Comparison of ENCODE assay signal across 8 cellular contexts in the genomic region with DNA sequence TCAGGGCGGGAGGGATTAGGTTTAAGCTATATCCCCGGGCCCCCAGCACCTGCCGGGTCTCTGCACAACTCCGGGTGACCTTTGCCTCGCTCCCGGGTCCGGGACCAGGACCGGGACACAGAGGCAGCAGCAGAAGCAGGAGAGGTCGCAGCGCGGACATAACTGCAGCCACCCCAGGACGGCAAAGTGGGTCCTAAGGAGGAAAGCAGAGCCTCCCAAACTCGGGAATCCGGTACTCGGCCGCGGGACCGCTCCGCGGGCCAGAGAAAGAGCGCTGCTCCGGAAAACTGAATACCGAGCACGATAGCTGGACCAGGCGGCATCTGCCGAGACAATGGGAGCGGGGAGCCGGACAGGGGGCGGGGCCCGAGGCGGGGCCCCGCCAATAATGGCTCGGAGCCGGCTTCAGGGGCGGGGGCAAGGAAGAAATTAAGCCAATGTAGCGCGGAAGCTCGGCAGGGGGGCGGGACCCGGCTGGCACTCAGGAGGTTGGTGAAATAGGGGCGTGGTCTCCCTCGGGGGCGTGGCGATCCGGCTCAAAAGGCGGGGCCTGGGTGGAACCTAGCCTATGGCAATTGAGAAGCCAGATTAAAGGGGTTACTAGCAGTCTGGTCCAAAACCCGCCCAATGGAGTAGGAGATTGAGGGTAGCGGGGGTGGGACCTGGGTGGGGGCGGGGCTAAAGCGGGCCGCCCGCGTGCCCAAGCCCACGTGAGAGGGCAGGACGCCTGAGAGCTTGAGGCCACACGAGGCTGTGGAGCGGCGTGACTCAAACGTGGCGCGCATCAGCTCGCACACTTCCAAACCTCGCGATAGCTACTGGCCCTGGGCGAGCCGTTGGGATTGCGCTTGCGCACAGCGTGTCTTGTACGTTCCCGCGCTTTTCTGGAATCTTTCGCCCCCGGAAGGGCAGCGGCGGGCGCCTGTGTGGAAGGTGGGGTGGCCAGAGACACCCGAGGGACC. TPM values are rescaled to one million over a fixed set of nuclear protein-coding genes. Genes with fewer than 3 reads are reported as not detected.
DNase-seq lines count a peak whose midpoint lies in the region; ATAC-seq and TF ChIP-seq lines count a peak whose summit lies in the region.

A gene with protein sequence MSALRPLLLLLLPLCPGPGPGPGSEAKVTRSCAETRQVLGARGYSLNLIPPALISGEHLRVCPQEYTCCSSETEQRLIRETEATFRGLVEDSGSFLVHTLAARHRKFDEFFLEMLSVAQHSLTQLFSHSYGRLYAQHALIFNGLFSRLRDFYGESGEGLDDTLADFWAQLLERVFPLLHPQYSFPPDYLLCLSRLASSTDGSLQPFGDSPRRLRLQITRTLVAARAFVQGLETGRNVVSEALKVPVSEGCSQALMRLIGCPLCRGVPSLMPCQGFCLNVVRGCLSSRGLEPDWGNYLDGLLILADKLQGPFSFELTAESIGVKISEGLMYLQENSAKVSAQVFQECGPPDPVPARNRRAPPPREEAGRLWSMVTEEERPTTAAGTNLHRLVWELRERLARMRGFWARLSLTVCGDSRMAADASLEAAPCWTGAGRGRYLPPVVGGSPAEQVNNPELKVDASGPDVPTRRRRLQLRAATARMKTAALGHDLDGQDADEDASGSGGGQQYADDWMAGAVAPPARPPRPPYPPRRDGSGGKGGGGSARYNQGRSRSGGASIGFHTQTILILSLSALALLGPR (minus strand): TSS at position 342 of the 962 bp plus-strand sequence. CDS start 182 bp downstream, at position 160.
A gene with protein sequence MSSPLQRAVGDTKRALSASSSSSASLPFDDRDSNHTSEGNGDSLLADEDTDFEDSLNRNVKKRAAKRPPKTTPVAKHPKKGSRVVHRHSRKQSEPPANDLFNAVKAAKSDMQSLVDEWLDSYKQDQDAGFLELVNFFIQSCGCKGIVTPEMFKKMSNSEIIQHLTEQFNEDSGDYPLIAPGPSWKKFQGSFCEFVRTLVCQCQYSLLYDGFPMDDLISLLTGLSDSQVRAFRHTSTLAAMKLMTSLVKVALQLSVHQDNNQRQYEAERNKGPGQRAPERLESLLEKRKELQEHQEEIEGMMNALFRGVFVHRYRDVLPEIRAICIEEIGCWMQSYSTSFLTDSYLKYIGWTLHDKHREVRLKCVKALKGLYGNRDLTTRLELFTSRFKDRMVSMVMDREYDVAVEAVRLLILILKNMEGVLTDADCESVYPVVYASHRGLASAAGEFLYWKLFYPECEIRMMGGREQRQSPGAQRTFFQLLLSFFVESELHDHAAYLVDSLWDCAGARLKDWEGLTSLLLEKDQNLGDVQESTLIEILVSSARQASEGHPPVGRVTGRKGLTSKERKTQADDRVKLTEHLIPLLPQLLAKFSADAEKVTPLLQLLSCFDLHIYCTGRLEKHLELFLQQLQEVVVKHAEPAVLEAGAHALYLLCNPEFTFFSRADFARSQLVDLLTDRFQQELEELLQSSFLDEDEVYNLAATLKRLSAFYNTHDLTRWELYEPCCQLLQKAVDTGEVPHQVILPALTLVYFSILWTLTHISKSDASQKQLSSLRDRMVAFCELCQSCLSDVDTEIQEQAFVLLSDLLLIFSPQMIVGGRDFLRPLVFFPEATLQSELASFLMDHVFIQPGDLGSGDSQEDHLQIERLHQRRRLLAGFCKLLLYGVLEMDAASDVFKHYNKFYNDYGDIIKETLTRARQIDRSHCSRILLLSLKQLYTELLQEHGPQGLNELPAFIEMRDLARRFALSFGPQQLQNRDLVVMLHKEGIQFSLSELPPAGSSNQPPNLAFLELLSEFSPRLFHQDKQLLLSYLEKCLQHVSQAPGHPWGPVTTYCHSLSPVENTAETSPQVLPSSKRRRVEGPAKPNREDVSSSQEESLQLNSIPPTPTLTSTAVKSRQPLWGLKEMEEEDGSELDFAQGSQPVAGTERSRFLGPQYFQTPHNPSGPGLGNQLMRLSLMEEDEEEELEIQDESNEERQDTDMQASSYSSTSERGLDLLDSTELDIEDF (plus strand): TSS at position 879 of the 962 bp plus-strand sequence. CDS start 2,639 bp downstream, outside the sequence.

- H3K27ac Mint-ChIP-seq in naive B cell = peak within 1 kb of the TSS; percentile 24 to 90 (median 43)

- peaks cover 33% of the 10 kb centered on the region for H3K4me1 Mint-ChIP-seq in activated T-cell treated with anti-CD3 and anti-CD28 coated beads, Interleukin-2, amount 50 U/mL, for 4 hours (ENCODE audit: low read depth)
- H3K4me1 Mint-ChIP-seq in naive B cell = peaks cover 22 to 41% (median 30%) of the 10 kb centered on the region in 3 donors

- no peaks in the 10 kb centered on the region for H3K36me3 Mint-ChIP-seq in activated T-cell treated with anti-CD3 and anti-CD28 coated beads, Interleukin-2, amount 50 U/mL, for 4 hours (ENCODE audit: insufficient read depth)
- no peaks in the 10 kb centered on the region for H3K36me3 Mint-ChIP-seq in naive B cell

- peak; percentile 91 for ATAC-seq in GM21723 (IDR thresholded peaks at IDR 0.05; ENCODE audit: unreplicated experiment)
- peak; percentile 92 to 94 for ATAC-seq in activated T-cell treated with anti-CD3 and anti-CD28 coated beads, Interleukin-2, amount 50 U/mL, for 4 hours
- ATAC-seq in naive B cell (ENCODE audit: low read depth in 2 of 2) = peak; percentile 88

- peak; percentile 94 for DNase-seq in DMS53 treated with DMSO at 0.1 percent for 48 hours (lab: John Stamatoyannopoulos, UW; ENCODE audit: unreplicated experiment)
- peak; percentile 97 for DNase-seq in KBM-7
- peak; percentile 98 for DNase-seq in activated T-cell treated with anti-CD3 and anti-CD28 coated beads, Interleukin-2, amount 50 U/mL, for 4 hours
- DNase-seq in fibroblast of gingiva (ENCODE audit: low read depth) = peak; percentile 92
- DNase-seq in naive B cell = peak; percentile 97
- peak; percentile 91 to 97 for DNase-seq in stimulated activated CD8-positive, alpha-beta memory T cell treated with anti-CD3 and anti-CD28 coated beads, Interleukin-7, amount 100 ng/mL, for 48 hours (ENCODE audit: extremely low read depth in 1 of 2, low read depth in 1 of 2)

- in situ Hi-C loops in KBM-7 (cut with MboI; ENCODE audit: low pct_unique_long_range_greater_than_20kb, low sequenced_read_pairs) = no loop called here

- H3K9me3 Mint-ChIP-seq in activated T-cell treated with anti-CD3 and anti-CD28 coated beads, Interleukin-2, amount 50 U/mL, for 4 hours = no peaks in the 10 kb centered on the region
- H3K9me3 Mint-ChIP-seq in naive B cell = peaks cover 0 to 1% (median 0%) of the 10 kb centered on the region in 7 donors

- H3K27me3 Mint-ChIP-seq in activated T-cell treated with anti-CD3 and anti-CD28 coated beads, Interleukin-2, amount 50 U/mL, for 4 hours (ENCODE audit: low read depth) = no peaks in the 10 kb centered on the region
- H3K27me3 Mint-ChIP-seq in naive B cell = no peaks in the 10 kb centered on the region

- peak within 1 kb of the TSS; percentile 77 for H3K4me3 Mint-ChIP-seq in activated T-cell treated with anti-CD3 and anti-CD28 coated beads, Interleukin-2, amount 50 U/mL, for 4 hours
- H3K4me3 Mint-ChIP-seq in naive B cell = peak within 1 kb of the TSS; percentile 73 to 94 (median 87)

TF ChIP-seq in PFSK-1, 5 proteins besides CTCF, POLR2A, EP300 and RAD21:
- no peak for TF ChIP-seq FOXP2 (optimal IDR thresholded peaks at IDR 0.05; ENCODE audit: borderline replicate concordance, extremely low read depth, extremely low read length, insufficient read depth)
- 0 out of 2 replicates have a peak, but pooled peaks have one; percentile 38 for TF ChIP-seq TAF1 (IDR thresholded peaks at IDR 0.05; ENCODE audit: borderline replicate concordance, insufficient read depth, low read length)
- no peak for TF ChIP-seq SIN3A (IDR thresholded peaks at IDR 0.05; ENCODE audit: borderline replicate concordance, insufficient read depth, low read length)
- peak; percentile 68; the same call in 1 of the 2 replicates for TF ChIP-seq POLR2AphosphoS5 (IDR thresholded peaks at IDR 0.05; ENCODE audit: low read depth, low read length)
- TF ChIP-seq, protein P1, sequence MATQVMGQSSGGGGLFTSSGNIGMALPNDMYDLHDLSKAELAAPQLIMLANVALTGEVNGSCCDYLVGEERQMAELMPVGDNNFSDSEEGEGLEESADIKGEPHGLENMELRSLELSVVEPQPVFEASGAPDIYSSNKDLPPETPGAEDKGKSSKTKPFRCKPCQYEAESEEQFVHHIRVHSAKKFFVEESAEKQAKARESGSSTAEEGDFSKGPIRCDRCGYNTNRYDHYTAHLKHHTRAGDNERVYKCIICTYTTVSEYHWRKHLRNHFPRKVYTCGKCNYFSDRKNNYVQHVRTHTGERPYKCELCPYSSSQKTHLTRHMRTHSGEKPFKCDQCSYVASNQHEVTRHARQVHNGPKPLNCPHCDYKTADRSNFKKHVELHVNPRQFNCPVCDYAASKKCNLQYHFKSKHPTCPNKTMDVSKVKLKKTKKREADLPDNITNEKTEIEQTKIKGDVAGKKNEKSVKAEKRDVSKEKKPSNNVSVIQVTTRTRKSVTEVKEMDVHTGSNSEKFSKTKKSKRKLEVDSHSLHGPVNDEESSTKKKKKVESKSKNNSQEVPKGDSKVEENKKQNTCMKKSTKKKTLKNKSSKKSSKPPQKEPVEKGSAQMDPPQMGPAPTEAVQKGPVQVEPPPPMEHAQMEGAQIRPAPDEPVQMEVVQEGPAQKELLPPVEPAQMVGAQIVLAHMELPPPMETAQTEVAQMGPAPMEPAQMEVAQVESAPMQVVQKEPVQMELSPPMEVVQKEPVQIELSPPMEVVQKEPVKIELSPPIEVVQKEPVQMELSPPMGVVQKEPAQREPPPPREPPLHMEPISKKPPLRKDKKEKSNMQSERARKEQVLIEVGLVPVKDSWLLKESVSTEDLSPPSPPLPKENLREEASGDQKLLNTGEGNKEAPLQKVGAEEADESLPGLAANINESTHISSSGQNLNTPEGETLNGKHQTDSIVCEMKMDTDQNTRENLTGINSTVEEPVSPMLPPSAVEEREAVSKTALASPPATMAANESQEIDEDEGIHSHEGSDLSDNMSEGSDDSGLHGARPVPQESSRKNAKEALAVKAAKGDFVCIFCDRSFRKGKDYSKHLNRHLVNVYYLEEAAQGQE (IDR thresholded peaks at IDR 0.05; ENCODE audit: insufficient read depth in 1 of 2, low read depth in 2 of 2, low read length in 2 of 2) = no peak
TF ChIP-seq in PFSK-1: peak in this region for 2.

RNA-seq across cellular contexts. Expression of the first gene that starts in this region (rescaled TPM):
- 6.2 TPM for polyA plus RNA-seq in PFSK-1 (2012; ENCODE audit: insufficient read length, low read depth)
- 1 to 10 TPM; 3.5 to 4.2 (median 4.1) TPM for total RNA-seq in activated T-cell treated with anti-CD3 and anti-CD28 coated beads, Interleukin-2, amount 50 U/mL, for 4 hours
- polyA plus RNA-seq in naive B cell (ENCODE audit: low read depth in 6 of 6) = under 1 TPM in 4 of 6 donors, not detected in 2; 0.18 to 0.84 (median 0.28) TPM

RNA-seq across cellular contexts. Expression of the second gene that starts in this region (rescaled TPM):
- 0.72 TPM for polyA plus RNA-seq in PFSK-1 (2012; ENCODE audit: insufficient read length, low read depth)
- 1 to 10 TPM; 3.3 to 5.8 (median 3.9) TPM for total RNA-seq in activated T-cell treated with anti-CD3 and anti-CD28 coated beads, Interleukin-2, amount 50 U/mL, for 4 hours
- polyA plus RNA-seq in naive B cell (ENCODE audit: low read depth in 6 of 6) = 100 to 1,000 TPM in 5 of 6 donors, 10 to 100 TPM in 1; 97.1 to 221 (median 129) TPM

Comparison
In these comparisons a context has a peak if more than half of its experiments do, and no peak if none do; other contexts are left out.
1. Peak in every context shown above with its lines: DNase-seq and ATAC-seq.